In genomic region chr5:11912-12311, GRCh38 we compare ENCODE assay signal across 22 cellular contexts.
DNase-seq lines count a peak whose midpoint lies in the region; ATAC-seq and TF ChIP-seq lines count a peak whose summit lies in the region.
"Had no signal": no experiment of that assay in that cellular context is flagged by ENCODE, and none has a peak within 500 bp of the region (broad histone marks: within the 10 kb centered on the region; RNA-seq: fewer than 3 reads in every experiment).

No MANE protein-coding gene starts in this region.

- in situ Hi-C loops in astrocyte of the cerebellum (cut with HindIII; ENCODE audit: low sequenced_read_pairs), result no loop called here

- intact Hi-C loops in psoas muscle (cut with DNase I), result no loop called here

- no peak overlapping the region for H3K27ac ChIP-seq in psoas muscle
- H3K27ac ChIP-seq: A549; BLaER1 treated with 17β-estradiol and CSF1 and Interleukin-3, amounts not matched to agents 10 nM and 100 nM; gastrocnemius medialis; transverse colon had no signal

- no peak overlapping the region for H3K4me3 ChIP-seq in astrocyte of the cerebellum (ENCODE audit: low read depth, low read length)
- H3K4me3 ChIP-seq in psoas muscle, result no peak overlapping the region
- H3K4me3 ChIP-seq: A549; BLaER1 treated with 17β-estradiol and CSF1 and Interleukin-3, amounts not matched to agents 10 nM and 100 nM; gastrocnemius medialis; transverse colon had no signal

- H3K9me3 ChIP-seq in psoas muscle, result no peaks in the 10 kb centered on the region
- H3K9me3 ChIP-seq: A549, Caco-2, gastrocnemius medialis, transverse colon had no signal

- ATAC-seq in psoas muscle, result no peak
- ATAC-seq: A549, gastrocnemius medialis, right cardiac atrium had no signal

- DNase-seq in 8988T, result peak; percentile 43
- DNase-seq in HT1080 (ENCODE audit: low read depth), result peak; percentile 62
- DNase-seq in astrocyte of the cerebellum (ENCODE audit: low read depth), result peak; percentile 6
- peak; percentile 37 for DNase-seq in glomerular visceral epithelial cell (ENCODE audit: extremely low spot score)
- no peak for DNase-seq in NCI-H1417 (lab: John Stamatoyannopoulos, UW)
- DNase-seq in psoas muscle, result no peak
- DNase-seq in AML-193 (lab: John Stamatoyannopoulos, UW), result no peak
- no peak for DNase-seq in hippocampal formation (lab: John Stamatoyannopoulos, UW)
- DNase-seq: activated gamma-delta T cell treated with Interleukin-2 at 50 U/mL for 16 hours; activated T-cell treated with anti-CD3 and anti-CD28 coated beads, Interleukin-2, amount 50 U/mL, for 1 hour; amygdala; effector CD4-positive, alpha-beta T cell; gastrocnemius medialis; IMR-90; NCI-H774; occipital lobe; right cardiac atrium; Right ventricle myocardium superior; transverse colon had no signal

- no peaks in the 10 kb centered on the region for H3K4me1 ChIP-seq in psoas muscle
- H3K4me1 ChIP-seq: A549; BLaER1 treated with 17β-estradiol and CSF1 and Interleukin-3, amounts not matched to agents 10 nM and 100 nM; Caco-2; gastrocnemius medialis; transverse colon had no signal

- H3K36me3 ChIP-seq in psoas muscle (ENCODE audit: insufficient read depth in 1 of 2, low read depth in 1 of 2), result no peaks in the 10 kb centered on the region
- H3K36me3 ChIP-seq: BLaER1 treated with 17β-estradiol and CSF1 and Interleukin-3, amounts not matched to agents 10 nM and 100 nM; gastrocnemius medialis; transverse colon had no signal

- no peaks in the 10 kb centered on the region for H3K27me3 ChIP-seq in psoas muscle (ENCODE audit: insufficient read depth in 3 of 3, low read length in 2 of 3)
- H3K27me3 ChIP-seq: BLaER1 treated with 17β-estradiol and CSF1 and Interleukin-3, amounts not matched to agents 10 nM and 100 nM; gastrocnemius medialis; transverse colon had no signal

- TF ChIP-seq CTCF in astrocyte of the cerebellum (IDR thresholded peaks at IDR 0.05; ENCODE audit: low read depth, low read length, missing control alignments) (no peak), psoas muscle (IDR thresholded peaks at IDR 0.05) (no peak)

- WGBS in psoas muscle, 3 donors, result 66 to 75% (median 74%) methylated on average over 11 to 14 of the region's 14 CpGs

Comparison
In these comparisons a context has a peak if more than half of its experiments do, and no peak if none do; other contexts are left out.
1. DNase-seq: peak in 8988T (single experiment), HT1080 (single experiment), astrocyte of the cerebellum (single experiment) and glomerular visceral epithelial cell (single experiment); none in NCI-H1417 (0 of 3), psoas muscle (0 of 2), AML-193 (0 of 2) and hippocampal formation (0 of 2).